Comparison of ENCODE assay signal across 8 cellular contexts in the genomic region with DNA sequence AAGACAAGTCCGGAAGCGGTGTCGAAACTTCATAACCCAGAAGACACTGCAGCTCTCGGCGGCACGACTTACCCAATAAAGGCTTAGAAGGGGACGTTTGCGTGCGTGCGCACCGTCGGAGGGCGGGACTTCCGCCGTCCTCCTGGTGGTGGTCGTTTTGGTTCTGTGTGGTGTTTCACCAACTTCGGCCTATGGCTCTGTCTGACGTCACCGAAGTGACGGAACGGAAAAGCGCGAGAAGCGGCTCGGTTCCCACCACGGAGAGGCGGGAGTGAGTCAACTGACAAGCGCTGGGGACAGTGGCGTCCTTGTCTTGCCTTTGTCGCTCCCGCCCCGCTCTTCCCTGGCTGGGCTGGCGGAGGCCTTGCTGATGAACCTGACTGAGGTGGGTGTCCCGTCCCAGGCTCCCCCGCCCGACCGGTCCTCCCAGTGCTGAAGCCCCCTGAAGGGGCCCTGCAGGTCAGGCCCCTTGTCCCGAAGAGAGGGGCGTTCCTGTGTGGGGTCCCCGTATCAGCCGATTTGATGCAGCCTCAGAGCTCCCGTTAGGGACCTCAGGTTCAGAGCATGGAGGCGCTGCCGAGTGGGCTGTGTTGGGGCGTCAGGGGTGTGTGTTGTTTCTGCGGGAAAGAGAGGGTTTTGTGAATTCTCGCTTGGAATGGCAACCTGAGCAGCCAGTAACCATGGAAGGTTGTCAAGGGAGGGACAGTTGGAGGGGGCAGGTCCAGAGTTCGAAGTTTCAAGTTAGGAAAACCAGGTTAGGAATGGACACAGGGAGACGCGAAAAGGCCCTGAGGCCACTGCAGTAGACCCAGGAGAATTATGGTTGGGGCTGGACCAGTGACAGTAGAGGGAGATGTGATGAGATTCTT. TPM values are rescaled to one million over a fixed set of nuclear protein-coding genes. Genes with fewer than 3 reads are reported as not detected.
DNase-seq lines count a peak whose midpoint lies in the region; ATAC-seq and TF ChIP-seq lines count a peak whose summit lies in the region.

Gene ZNF548 (plus strand): TSS at position 125 of the 869 bp plus-strand sequence. CDS start 246 bp downstream, at position 371.

- H3K4me3 ChIP-seq in PC-9 (peak within 1 kb of the TSS; percentile 66), epithelial cell of proximal tubule (ENCODE audit: low read depth, low read length) (peak within 1 kb of the TSS; percentile 90), mucosa of rectum (ENCODE audit: low read length in 2 of 2) (peak within 1 kb of the TSS; percentile 91 to 96)

- no peaks in the 10 kb centered on the region for H3K9me2 ChIP-seq in PC-9 (ENCODE audit: insufficient read depth)

- H3K9ac ChIP-seq in mucosa of rectum (ENCODE audit: low read depth in 1 of 2, low read length in 2 of 2): peak within 1 kb of the TSS; percentile 86 to 87

- peaks cover 15% of the 10 kb centered on the region for H3K4me1 ChIP-seq in PC-9 (replicated peaks; ENCODE audit: insufficient read depth)
- H3K4me1 ChIP-seq in mucosa of rectum (ENCODE audit: control insufficient read depth in 2 of 2, insufficient read depth in 2 of 2, low read length in 2 of 2): peaks cover 9 to 11% of the 10 kb centered on the region in 2 donors

- H4K20me1 ChIP-seq in PC-9 (ENCODE audit: insufficient read depth): no peaks in the 10 kb centered on the region

- BruUV-seq in PC-9 (replicated peaks; lab: Mats Ljungman, UMichigan): TSS peak; percentile 59

- no peak for TF ChIP-seq EP300 in Ishikawa (IDR thresholded peaks at IDR 0.05; ENCODE audit: borderline replicate concordance)

- ATAC-seq in GM21576 (IDR thresholded peaks at IDR 0.05; ENCODE audit: unreplicated experiment): peak; percentile 96

- intact Hi-C loops in PC-9 (cut with micrococcal nuclease; ENCODE audit: unreplicated experiment): loop anchor here (1.0 to 2.0 kb wide), 3 partner anchors 27 to 150 kb away; partner anchors contain the start of genes TRAPPC2B, ZNF547, ZNF749 and ZNF805

- peak within 1 kb of the TSS; percentile 28 for H3K27ac ChIP-seq in PC-9
- peak within 1 kb of the TSS; percentile 79 to 87 for H3K27ac ChIP-seq in mucosa of rectum (ENCODE audit: low read depth in 2 of 2, low read length in 2 of 2)

- H3K36me3 ChIP-seq in PC-9 (ENCODE audit: low read depth): peaks cover 3% of the 10 kb centered on the region; the same call in 1 of the 2 replicates
- peaks cover 7 to 19% of the 10 kb centered on the region in 2 donors for H3K36me3 ChIP-seq in mucosa of rectum (ENCODE audit: control insufficient read depth in 2 of 2, insufficient read depth in 2 of 2, low read length in 2 of 2)

- POLR2A ChIA-PET in PC-9 (lab: Charles Lee; ENCODE audit: unreplicated experiment): interaction anchor here (0.5 to 0.7 kb wide), 6 partner anchors 39 to 1313 kb away, joined by 3 to 7 read pairs (median 4); partner anchors contain the start of gene ZNF304

- CTCF ChIA-PET in PC-9 (lab: Charles Lee): interaction anchor here (0.6 kb wide), 1 partner anchor 26 kb away, joined by 3 read pairs; the partner anchor contains the start of genes TRAPPC2B and ZNF547

- peaks cover 8% of the 10 kb centered on the region; the same call in 1 of the 2 replicates for H3K9me3 ChIP-seq in PC-9 (ENCODE audit: insufficient read depth, low read depth)
- peaks cover 0 to 2% of the 10 kb centered on the region in 2 donors for H3K9me3 ChIP-seq in mucosa of rectum (ENCODE audit: control insufficient read depth in 2 of 2, low read length in 2 of 2)

- peaks cover 13% of the 10 kb centered on the region; the same call in 1 of the 2 replicates for H3F3A ChIP-seq in PC-9 (ENCODE audit: insufficient read depth, low read depth)

- DNase-seq in DMS53 (lab: John Stamatoyannopoulos, UW) (peak; percentile 98), PC-9 (peak; percentile 95 to 97), epithelial cell of proximal tubule (ENCODE audit: low read depth) (peak; percentile 91)
- DNase-seq in activated T-cell treated with anti-CD3 and anti-CD28 coated beads, Interleukin-2, amount 50 U/mL, for 1 hour: peak; percentile 98
- DNase-seq in stimulated activated CD8-positive, alpha-beta memory T cell treated with anti-CD3 and anti-CD28 coated beads, Interleukin-4, amount 100 ng/mL, for 48 hours: peak; percentile 99

- H2AFZ ChIP-seq in PC-9: peak within 1 kb of the TSS; percentile 87

- H3K27me3 ChIP-seq in PC-9 (ENCODE audit: insufficient read depth, low read depth) (no peaks in the 10 kb centered on the region), mucosa of rectum (ENCODE audit: control insufficient read depth in 2 of 2, insufficient read depth in 2 of 2, low read length in 2 of 2) (no peaks in the 10 kb centered on the region)

- TF ChIP-seq RAD21 in Ishikawa (IDR thresholded peaks at IDR 0.05; ENCODE audit: low read depth): no peak

- TF ChIP-seq CTCF in PC-9 (conservative IDR thresholded peaks at IDR 0.05) (no peak), epithelial cell of proximal tubule (conservative IDR thresholded peaks at IDR 0.05; ENCODE audit: low read depth, low read length) (peak; percentile 16)

- H3K79me2 ChIP-seq in PC-9 (ENCODE audit: low read depth): peaks cover 33% of the 10 kb centered on the region

- peak within 1 kb of the TSS; percentile 74 for H3K4me2 ChIP-seq in PC-9

TF ChIP-seq in Ishikawa, 13 proteins besides CTCF, POLR2A, EP300 and RAD21:
- no peak for TF ChIP-seq EGR1 (IDR thresholded peaks at IDR 0.05)
- peak; percentile 49; the same call in 1 of the 2 replicates for TF ChIP-seq CEBPB (IDR thresholded peaks at IDR 0.05)
- TF ChIP-seq USF1 (IDR thresholded peaks at IDR 0.05): no peak
- TF ChIP-seq TCF12 (IDR thresholded peaks at IDR 0.05; ENCODE audit: low read depth): peak; percentile 39; the same call in 1 of the 2 replicates
- TF ChIP-seq YY1 (IDR thresholded peaks at IDR 0.05; ENCODE audit: low read depth): no peak
- TF ChIP-seq TEAD4 (IDR thresholded peaks at IDR 0.05): no peak
- TF ChIP-seq TAF1 (IDR thresholded peaks at IDR 0.05; ENCODE audit: low read depth): no peak
- no peak for TF ChIP-seq FOXM1 (IDR thresholded peaks at IDR 0.05; ENCODE audit: borderline replicate concordance, low read depth)
- TF ChIP-seq, protein P1, sequence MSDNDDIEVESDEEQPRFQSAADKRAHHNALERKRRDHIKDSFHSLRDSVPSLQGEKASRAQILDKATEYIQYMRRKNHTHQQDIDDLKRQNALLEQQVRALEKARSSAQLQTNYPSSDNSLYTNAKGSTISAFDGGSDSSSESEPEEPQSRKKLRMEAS (IDR thresholded peaks at IDR 0.05): 0 out of 2 replicates have a peak, but pooled peaks have one; percentile 22
- TF ChIP-seq CREB1 (IDR thresholded peaks at IDR 0.05; ENCODE audit: low read depth): peak; percentile 60
- TF ChIP-seq REST (IDR thresholded peaks at IDR 0.05; ENCODE audit: low read depth): no peak
- TF ChIP-seq ZBTB7A (IDR thresholded peaks at IDR 0.05; ENCODE audit: low read depth): no peak
- TF ChIP-seq NFIC (IDR thresholded peaks at IDR 0.05): no peak

RNA-seq across cellular contexts. Expression of gene ZNF548, which starts in this region (rescaled TPM):
- total RNA-seq in PC-9 (2021): 18.0 and 18.2 TPM in 2 replicates
- 4.7 and 6.1 TPM in 2 replicates for total RNA-seq in epithelial cell of proximal tubule

Comparison
In these comparisons a context has a peak if more than half of its experiments do, and no peak if none do; other contexts are left out.
1. Peak in every context shown above with its lines: DNase-seq, ATAC-seq, H3K4me3 ChIP-seq and H3K27ac ChIP-seq.